In genomic region chr6:116283191-116283590, GRCh38 we compare ENCODE assay signal across 32 cellular contexts.
"Had no signal": no experiment of that assay in that cellular context is flagged by ENCODE, and none has a peak within 500 bp of the region (broad histone marks: within the 10 kb centered on the region; RNA-seq: fewer than 3 reads in every experiment).

No MANE protein-coding gene starts in this region.

- H3K4me3 ChIP-seq: body of pancreas, PC-9 had no signal

- H3K27me3 Mint-ChIP-seq: activated CD8-positive, alpha-beta T cell treated with anti-CD3 and anti-CD28 coated beads for 36 hours; activated naive CD4-positive, alpha-beta T cell treated with anti-CD3 and anti-CD28 coated beads, Interleukin-2, amount 50 U/mL, for 24 hours; activated naive CD8-positive, alpha-beta T cell treated with anti-CD3 and anti-CD28 coated beads, Interleukin-2, amount 10 ng/mL, durations not matched to agents 7 days and 5 days; T-cell had no signal

- H3K9me3 Mint-ChIP-seq: activated CD4-positive, alpha-beta T cell treated with anti-CD3 and anti-CD28 coated beads, Interleukin-2, amount 10 ng/mL, durations not matched to agents 24 days and 14 days; activated CD8-positive, alpha-beta T cell treated with anti-CD3 and anti-CD28 coated beads for 36 hours; activated naive CD4-positive, alpha-beta T cell treated with anti-CD3 and anti-CD28 coated beads, Interleukin-2, amount 50 U/mL, for 24 hours; activated naive CD8-positive, alpha-beta T cell treated with anti-CD3 and anti-CD28 coated beads, Interleukin-2, amount 10 ng/mL, durations not matched to agents 7 days and 5 days; activated T-cell treated with anti-CD3 and anti-CD28 coated beads, Interleukin-2, amount 50 U/mL, for 72 hours; activated T-helper 2 cell treated with anti-CD3 and anti-CD28 coated beads, Interferon-gamma antibody, Interleukin-2, Interleukin-4, amounts not matched to agents 10 μg/mL and 5 μg/mL and 100 μg/mL, durations not matched to agents 14 hours and 24 hours and 36 hours; T-cell had no signal

- DNase-seq: activated CD4-positive, alpha-beta T cell treated with anti-CD3 and anti-CD28 coated beads, Interleukin-2, amount 10 ng/mL, durations not matched to agents 24 days and 14 days; activated CD4-positive, alpha-beta T cell treated with anti-CD3 and anti-CD28 coated beads, Interleukin-2, amount 50 U/mL, for 4 hours; activated CD8-positive, alpha-beta T cell treated with anti-CD3 and anti-CD28 coated beads for 36 hours; activated gamma-delta T cell; activated naive CD4-positive, alpha-beta T cell treated with Interleukin-2 at 50 U/mL for 16 hours; activated naive CD8-positive, alpha-beta T cell treated with anti-CD3 and anti-CD28 coated beads, Interleukin-2, amount 10 ng/mL, durations not matched to agents 7 days and 5 days; activated T-cell treated with anti-CD3 and anti-CD28 coated beads, Interleukin-2, amount 50 U/mL, for 1 hour; activated T-cell treated with anti-CD3 and anti-CD28 coated beads, Interleukin-2, amount 50 U/mL, for 72 hours; body of pancreas; caudate nucleus; cerebellar nuclear complex; MV-4-11; NCI-H1092; NCI-H1436 treated with DMSO at 0.1 percent for 48 hours; NCI-H1694 treated with DMSO at 0.1 percent for 48 hours; NCI-H2029; NCI-H345; NCI-H524 treated with DMSO at 0.1 percent for 48 hours; NCI-H748 treated with DMSO at 0.1 percent for 48 hours; NK-92 treated with Interleukin-12 subunit alpha and Interleukin-12 subunit beta, amount 100 ng/mL, for 24 hours; PC-9; SIG-M5; T-cell; T-helper 2 cell; T1000; WERI-Rb-1 had no signal

- H3K27ac Mint-ChIP-seq: activated CD4-positive, alpha-beta T cell treated with anti-CD3 and anti-CD28 coated beads, Interleukin-2, amount 10 ng/mL, durations not matched to agents 24 days and 14 days; activated CD8-positive, alpha-beta T cell treated with anti-CD3 and anti-CD28 coated beads for 36 hours; activated naive CD4-positive, alpha-beta T cell treated with anti-CD3 and anti-CD28 coated beads, Interleukin-2, amount 50 U/mL, for 24 hours; activated naive CD8-positive, alpha-beta T cell treated with anti-CD3 and anti-CD28 coated beads, Interleukin-2, amount 10 ng/mL, durations not matched to agents 7 days and 5 days; activated T-cell treated with anti-CD3 and anti-CD28 coated beads, Interleukin-2, amount 50 U/mL, for 72 hours; activated T-helper 2 cell treated with anti-CD3 and anti-CD28 coated beads, Interferon-gamma antibody, Interleukin-2, Interleukin-4, amounts not matched to agents 10 μg/mL and 5 μg/mL and 100 μg/mL, durations not matched to agents 14 hours and 24 hours and 36 hours; T-cell had no signal

- H3K4me3 Mint-ChIP-seq: activated CD4-positive, alpha-beta T cell treated with anti-CD3 and anti-CD28 coated beads, Interleukin-2, amount 10 ng/mL, durations not matched to agents 24 days and 14 days; activated CD8-positive, alpha-beta T cell treated with anti-CD3 and anti-CD28 coated beads for 36 hours; activated naive CD4-positive, alpha-beta T cell treated with anti-CD3 and anti-CD28 coated beads, Interleukin-2, amount 50 U/mL, for 24 hours; activated naive CD8-positive, alpha-beta T cell treated with anti-CD3 and anti-CD28 coated beads, Interleukin-2, amount 10 ng/mL, durations not matched to agents 7 days and 5 days; activated T-cell treated with anti-CD3 and anti-CD28 coated beads, Interleukin-2, amount 50 U/mL, for 72 hours; T-cell had no signal

- H2AFZ ChIP-seq: PC-9 had no signal

- FAIRE-seq: astrocyte, bronchial epithelial cell, RCC 7860 had no signal

- H3K27ac ChIP-seq: body of pancreas, PC-9, RWPE1, WERI-Rb-1 had no signal

- H3K9me3 ChIP-seq: body of pancreas had no signal

- H3K4me2 ChIP-seq: PC-9 had no signal

- H3K27me3 ChIP-seq: body of pancreas had no signal
